ENCODE assay signal across 27 cellular contexts in the genomic region with DNA sequence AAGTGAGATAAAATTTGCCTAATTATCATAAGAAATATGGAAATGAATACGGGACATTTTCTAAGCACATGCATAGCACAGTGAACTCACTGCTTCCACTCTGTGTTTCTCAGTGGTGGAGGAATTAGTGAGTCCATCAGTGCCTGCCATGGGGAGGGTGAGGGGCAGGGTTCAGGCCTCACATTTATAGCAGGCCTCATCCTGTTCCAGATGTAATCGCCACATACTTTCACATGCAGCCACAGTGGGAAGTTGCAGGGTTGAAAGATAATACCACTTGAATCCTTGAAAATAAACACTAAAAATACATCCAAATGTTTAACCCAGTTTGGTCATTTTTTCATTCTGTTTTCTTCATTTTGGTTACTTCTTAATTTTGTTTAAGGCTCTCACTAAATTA.
"Had no signal": no experiment of that assay in that cellular context is flagged by ENCODE, and none has a peak within 500 bp of the region (broad histone marks: within the 10 kb centered on the region; RNA-seq: fewer than 3 reads in every experiment).

No MANE protein-coding gene starts in this region.

- H3K4me2 ChIP-seq: neural progenitor cell had no signal

- H3K27me3 ChIP-seq: breast epithelium, esophagus muscularis mucosa, left lung, neural progenitor cell, stomach, thyroid gland, upper lobe of left lung, vagina had no signal

- DNase-seq: activated CD4-positive, alpha-beta memory T cell treated with anti-CD3 and anti-CD28 coated beads for 36 hours; activated CD4-positive, alpha-beta T cell treated with anti-CD3 and anti-CD28 coated beads, Interleukin-2, amount 10 ng/mL, durations not matched to agents 24 days and 14 days; activated CD8-positive, alpha-beta memory T cell treated with anti-CD3 and anti-CD28 coated beads, Interleukin-2, amount 50 U/mL, for 4 hours; activated gamma-delta T cell treated with Interleukin-2 at 50 U/mL for 16 hours; activated naive CD4-positive, alpha-beta T cell treated with anti-CD3 and anti-CD28 coated beads, Interleukin-2, amount 50 U/mL, for 16 hours; activated T-cell treated with anti-CD3 and anti-CD28 coated beads, Interleukin-2, amount 50 U/mL, for 1 hour; central memory CD4-positive, alpha-beta T cell; dermis blood vessel endothelial cell; effector CD4-positive, alpha-beta T cell; left lung; lower lobe of right lung; mesenchymal stem cell; natural killer cell; occipital lobe; right cardiac atrium; stimulated activated CD4-positive, alpha-beta T cell treated with anti-CD3 and anti-CD28 coated beads, Interleukin-15, amount 100 ng/mL, for 24 hours; stimulated activated CD4-positive, alpha-beta T cell treated with anti-CD3 and anti-CD28 coated beads, Interleukin-2, amount 100 ng/mL, for 24 hours; stimulated activated naive B cell treated with anti-CD40 and anti-IgM and Interleukin-4, amounts not matched to agents 10 μg/mL and 1 μg/mL and 100 μg/mL, for 72 hours; stomach; thyroid gland; upper lobe of left lung; WERI-Rb-1 had no signal

- H3K36me3 ChIP-seq: breast epithelium, esophagus muscularis mucosa, left lung, lower lobe of right lung, neural progenitor cell, stomach, thyroid gland, upper lobe of left lung, vagina, WERI-Rb-1 had no signal

- H3K4me3 ChIP-seq: breast epithelium, esophagus muscularis mucosa, left lung, lower lobe of right lung, neural progenitor cell, stomach, thyroid gland, upper lobe of left lung, vagina had no signal

- H3K9ac ChIP-seq: neural progenitor cell had no signal

- ATAC-seq: activated CD4-positive, CD25-positive, alpha-beta regulatory T cell treated with anti-CD3 and anti-CD28 coated beads, Interleukin-2, amount 50 U/mL, for 24 hours; left lung; lower lobe of right lung; natural killer cell; right cardiac atrium; stimulated activated naive B cell treated with anti-CD40 and anti-IgM and Interleukin-4, amounts not matched to agents 10 μg/mL and 1 μg/mL and 100 μg/mL, for 72 hours had no signal

- H3K9me3 ChIP-seq: breast epithelium, esophagus muscularis mucosa, left lung, lower lobe of right lung, stomach, thyroid gland, upper lobe of left lung, vagina had no signal

- H3K4me1 ChIP-seq: breast epithelium, esophagus muscularis mucosa, lower lobe of right lung, neural progenitor cell, vagina had no signal

- H3K27ac ChIP-seq: breast epithelium, esophagus muscularis mucosa, left lung, lower lobe of right lung, neural progenitor cell, stomach, upper lobe of left lung, vagina, WERI-Rb-1 had no signal
